Comparison of ENCODE assay signal across 24 cellular contexts in genomic region chr4:71830497-71831178, GRCh38. TPM values are rescaled to one million over a fixed set of nuclear protein-coding genes. Genes with fewer than 3 reads are reported as not detected.
A peak's percentile ranks its signal among the peaks of the same experiment; 100 is the strongest.
DNase-seq lines count a peak whose midpoint lies in the region; ATAC-seq and TF ChIP-seq lines count a peak whose summit lies in the region.
"Had no signal": no experiment of that assay in that cellular context is flagged by ENCODE, and none has a peak within 500 bp of the region (broad histone marks: within the 10 kb centered on the region; RNA-seq: fewer than 3 reads in every experiment).

No MANE protein-coding gene starts in this region.

- peak; percentile 7 for DNase-seq in GM12865 (ENCODE audit: low read depth)
- DNase-seq in A673 (ENCODE audit: low spot score), result no peak
- no peak for DNase-seq in activated CD8-positive, alpha-beta memory T cell treated with anti-CD3 and anti-CD28 coated beads, Interleukin-2, amount 50 U/mL, for 4 hours
- no peak for DNase-seq in HPDE6-E6E7 (ENCODE audit: extremely low spot score)
- no peak for DNase-seq in dedifferentiated amniotic fluid mesenchymal stem cell (ENCODE audit: extremely low spot score)
- DNase-seq: 8988T; activated CD4-positive, alpha-beta T cell treated with anti-CD3 and anti-CD28 coated beads, Interleukin-2, amount 50 U/mL, for 48 hours; DMS53; GF-D8; heart left ventricle; IMR-90; left cardiac atrium; mesenchymal stem cell; naive thymus-derived CD4-positive, alpha-beta T cell; NCI-H1417; NCI-H524; upper lobe of right lung had no signal

- H3K4me3 ChIP-seq in GM12865 (ENCODE audit: low read depth, low read length) (no peak overlapping the region), HUES64 (ENCODE audit: low read length) (no peak overlapping the region), A673 (ENCODE audit: low read depth, low read length, poor library complexity, severe bottlenecking) (no peak overlapping the region)
- H3K4me3 ChIP-seq: heart left ventricle, upper lobe of right lung had no signal

- 0 out of 2 replicates have a peak overlapping the region, but pooled peaks have one; percentile 2 for H3K9ac ChIP-seq in HUES64 (ENCODE audit: low read depth, low read length)

- H3K9me3 ChIP-seq in HUES64 (ENCODE audit: insufficient read depth, low read depth, low read length) (no peaks in the 10 kb centered on the region), A673 (ENCODE audit: low read depth, low read length, poor library complexity, severe bottlenecking) (no peaks in the 10 kb centered on the region)
- H3K9me3 ChIP-seq: heart left ventricle, upper lobe of right lung had no signal

- no peaks in the 10 kb centered on the region for H3K27me3 ChIP-seq in HUES64 (ENCODE audit: insufficient read depth, low read length)
- no peaks in the 10 kb centered on the region for H3K27me3 ChIP-seq in A673 (replicated peaks; ENCODE audit: insufficient read depth, low read depth, low read length, poor library complexity)
- H3K27me3 ChIP-seq: heart left ventricle, upper lobe of right lung had no signal

- CTCF ChIA-PET in A673 (lab: Charles Lee), result no interaction called here

- no peaks in the 10 kb centered on the region for H3K36me3 ChIP-seq in HUES64 (ENCODE audit: insufficient read depth, low read length)
- H3K36me3 ChIP-seq in A673 (ENCODE audit: insufficient read depth, low read length, poor library complexity, severe bottlenecking), result no peaks in the 10 kb centered on the region
- H3K36me3 ChIP-seq: heart left ventricle, upper lobe of right lung had no signal

- H3K4me1 ChIP-seq in HUES64 (ENCODE audit: insufficient read depth, low read length) (peaks cover 62% of the 10 kb centered on the region), A673 (ENCODE audit: insufficient read depth, low read length, poor library complexity, severe bottlenecking) (no peaks in the 10 kb centered on the region)
- H3K4me1 ChIP-seq: heart left ventricle, upper lobe of right lung had no signal

- intact Hi-C loops in A673 (cut with micrococcal nuclease; ENCODE audit: unreplicated experiment), result no loop called here

- H3K27ac ChIP-seq in HUES64 (ENCODE audit: low read depth, low read length) (peak overlapping the region; percentile 98; the same call in 1 of the 2 replicates), A673 (ENCODE audit: low read depth, low read length, poor library complexity, severe bottlenecking) (no peak overlapping the region)
- H3K27ac ChIP-seq: epithelial cell of prostate, heart left ventricle, upper lobe of right lung had no signal

- POLR2A ChIA-PET in A673 (lab: Charles Lee; ENCODE audit: low non-redundant PET), result no interaction called here

- no peak for TF ChIP-seq CTCF in GM12865 (IDR thresholded peaks at IDR 0.05; ENCODE audit: insufficient read depth, low read depth, low read length, missing control alignments)
- TF ChIP-seq CTCF in A673 (conservative IDR thresholded peaks at IDR 0.05; ENCODE audit: low read depth, low read length), result no peak

- WGBS in HUES64, result 91% methylated on average over 4 of the region's 4 CpGs

- BruUV-seq in A673 (replicated peaks; lab: Mats Ljungman, UMichigan), result no TSS peak

- ATAC-seq in GM21390 (IDR thresholded peaks at IDR 0.05; ENCODE audit: unreplicated experiment), result peak; percentile 70
- ATAC-seq in HG02938 (IDR thresholded peaks at IDR 0.05; ENCODE audit: unreplicated experiment), result peak; percentile 72
- ATAC-seq: heart left ventricle; left cardiac atrium; naive thymus-derived CD4-positive, alpha-beta T cell; SK-N-SH treated with all-trans-retinoic acid at 6 μM for 48 hours; upper lobe of right lung had no signal

RNA-seq across cellular contexts. Expression of gene GC, which starts 46.8 kb away (rescaled TPM):
- polyA plus RNA-seq in HUES64 (2013, experiment 1 of 2), result 0.50 TPM
- 0.25 TPM for polyA plus RNA-seq in HUES64 (2013, experiment 2 of 2)
- total RNA-seq in A673 (2021), result not detected in 2 replicates
- total RNA-seq: cerebellum; IMR-90; naive thymus-derived CD4-positive, alpha-beta T cell; omental fat pad; upper lobe of right lung had no signal
- polyA plus RNA-seq: IMR-90; naive thymus-derived CD4-positive, alpha-beta T cell had no signal
